Comparison of ENCODE assay signal across 13 cellular contexts in the genomic region with DNA sequence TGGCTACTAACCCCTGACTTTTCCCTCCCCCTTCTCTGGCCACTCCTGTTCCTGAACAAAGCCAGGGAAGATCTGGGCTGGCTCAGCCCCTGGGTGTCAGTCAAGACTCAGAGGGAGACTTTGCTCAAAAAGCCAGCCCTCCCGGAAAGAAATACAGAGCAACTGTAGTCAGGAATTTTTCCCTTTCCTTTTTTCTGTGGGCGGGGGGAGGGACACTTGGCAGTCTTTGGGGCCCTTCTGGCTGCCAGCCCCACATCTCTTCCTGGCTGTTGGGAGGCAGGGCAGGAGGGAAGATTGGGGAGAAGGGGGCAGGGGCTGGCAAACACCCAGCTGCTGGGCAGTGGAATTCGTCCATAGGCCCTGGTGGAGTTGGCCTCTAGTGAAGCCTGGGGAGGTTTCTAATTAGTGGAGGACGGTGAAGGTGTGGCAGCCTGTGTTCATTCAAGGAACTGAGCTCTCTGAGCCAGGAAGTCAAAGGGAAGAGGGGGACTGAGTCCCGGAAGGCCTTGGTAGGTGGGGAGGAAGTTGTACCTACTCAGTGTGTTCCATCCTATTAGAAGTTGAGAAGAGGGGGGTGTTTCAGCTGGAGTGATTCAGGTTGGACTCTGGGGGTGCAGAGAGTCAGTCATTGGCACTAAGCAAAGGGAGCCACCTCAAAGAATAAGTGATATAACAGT. TPM values are rescaled to one million over a fixed set of nuclear protein-coding genes. Genes with fewer than 3 reads are reported as not detected.
A peak's percentile ranks its signal among the peaks of the same experiment; 100 is the strongest.
DNase-seq lines count a peak whose midpoint lies in the region; ATAC-seq and TF ChIP-seq lines count a peak whose summit lies in the region.
"Had no signal": no experiment of that assay in that cellular context is flagged by ENCODE, and none has a peak within 500 bp of the region (broad histone marks: within the 10 kb centered on the region; RNA-seq: fewer than 3 reads in every experiment).

No MANE protein-coding gene starts in this region.

- POLR2A ChIA-PET in activated CD8-positive, alpha-beta T cell treated with anti-CD3 and anti-CD28 coated beads, Interleukin-2, amount 10 ng/mL, durations not matched to agents 7 days and 5 days (lab: Charles Lee) = interaction anchor here (0.7 kb wide), 1 partner anchor 38 kb away, joined by 4 read pairs; no protein-coding TSS in a partner anchor
- POLR2A ChIA-PET in activated CD8-positive, alpha-beta T cell treated with anti-CD3 and anti-CD28 coated beads for 36 hours (lab: Charles Lee) = no interaction called here

- ATAC-seq in activated CD8-positive, alpha-beta T cell treated with anti-CD3 and anti-CD28 coated beads, Interleukin-2, amount 10 ng/mL, durations not matched to agents 7 days and 5 days = no peak
- ATAC-seq in activated CD8-positive, alpha-beta T cell treated with anti-CD3 and anti-CD28 coated beads for 36 hours = no peak
- ATAC-seq in GM18907 (IDR thresholded peaks at IDR 0.05; ENCODE audit: unreplicated experiment) = no peak

- H3K9me3 Mint-ChIP-seq in activated CD8-positive, alpha-beta T cell treated with anti-CD3 and anti-CD28 coated beads, Interleukin-2, amount 10 ng/mL, durations not matched to agents 7 days and 5 days (ENCODE audit: insufficient read depth) = peaks cover 7% of the 10 kb centered on the region
- H3K9me3 Mint-ChIP-seq in activated CD8-positive, alpha-beta T cell treated with anti-CD3 and anti-CD28 coated beads for 36 hours = peaks cover 3% of the 10 kb centered on the region
- no peaks in the 10 kb centered on the region for H3K9me3 Mint-ChIP-seq in endothelial cell (ENCODE audit: unreplicated experiment)
- H3K9me3 Mint-ChIP-seq: activated B cell treated with CpG ODN at 0.5 μM for 24 hours had no signal

- DNase-seq in activated CD8-positive, alpha-beta T cell treated with anti-CD3 and anti-CD28 coated beads, Interleukin-2, amount 10 ng/mL, durations not matched to agents 7 days and 5 days = no peak
- DNase-seq in activated CD8-positive, alpha-beta T cell treated with anti-CD3 and anti-CD28 coated beads for 36 hours = no peak
- DNase-seq in endothelial cell (ENCODE audit: low spot score) (no peak), uterus (no peak), lower leg skin (ENCODE audit: low spot score in 2 of 2) (no peak)
- DNase-seq in stimulated activated CD4-positive, alpha-beta T cell treated with anti-CD3 and anti-CD28 coated beads, Interleukin-4, amount 100 ng/mL, for 4 hours = no peak
- DNase-seq: activated B cell treated with CpG ODN at 0.5 μM for 24 hours, cerebellar nuclear complex, NCI-H2029 treated with DMSO at 0.1 percent for 48 hours, RPMI8226 had no signal

- H3K4me1 ChIP-seq in muscle layer of duodenum (ENCODE audit: control insufficient read depth in 1 of 2, insufficient read depth in 2 of 2, low read length in 2 of 2) = peaks cover 18 to 19% of the 10 kb centered on the region in 2 donors
- H3K4me1 ChIP-seq in uterus = peaks cover 0 to 7% of the 10 kb centered on the region in 2 donors

- H3K27me3 ChIP-seq in muscle layer of duodenum (ENCODE audit: low read depth, low read length) (no peaks in the 10 kb centered on the region), uterus (no peaks in the 10 kb centered on the region)

- intact Hi-C loops in activated CD8-positive, alpha-beta T cell treated with anti-CD3 and anti-CD28 coated beads for 36 hours (cut with micrococcal nuclease) = no loop called here
- intact Hi-C loops in uterus (cut with DNase I; ENCODE audit: low total_unique reads) (no loop called here), lower leg skin (cut with DNase I; ENCODE audit: low total_unique reads) (no loop called here)

- H3K36me3 ChIP-seq in muscle layer of duodenum (ENCODE audit: control insufficient read depth in 1 of 2, insufficient read depth in 2 of 2, low read length in 2 of 2) (no peaks in the 10 kb centered on the region), uterus (no peaks in the 10 kb centered on the region)

- H3K27ac Mint-ChIP-seq in activated CD8-positive, alpha-beta T cell treated with anti-CD3 and anti-CD28 coated beads, Interleukin-2, amount 10 ng/mL, durations not matched to agents 7 days and 5 days = peak overlapping the region; percentile 68
- H3K27ac Mint-ChIP-seq in activated CD8-positive, alpha-beta T cell treated with anti-CD3 and anti-CD28 coated beads for 36 hours = no peak overlapping the region
- H3K27ac Mint-ChIP-seq in endothelial cell (ENCODE audit: unreplicated experiment) = peak overlapping the region; percentile 97
- H3K27ac Mint-ChIP-seq: activated B cell treated with CpG ODN at 0.5 μM for 24 hours, memory B cell had no signal

- H3K27ac ChIP-seq in muscle layer of duodenum (ENCODE audit: low read length) (peak overlapping the region; percentile 17), uterus (peak overlapping the region; percentile 37 to 57)

- TF ChIP-seq CTCF in activated CD8-positive, alpha-beta T cell treated with anti-CD3 and anti-CD28 coated beads for 36 hours (IDR thresholded peaks at IDR 0.05) = no peak
- no peak for TF ChIP-seq CTCF in endothelial cell (IDR thresholded peaks at IDR 0.05; ENCODE audit: unreplicated experiment)
- no peak for TF ChIP-seq CTCF in uterus (IDR thresholded peaks at IDR 0.05)
- no peak for TF ChIP-seq CTCF in lower leg skin (IDR thresholded peaks at IDR 0.05)

- H3K9me3 ChIP-seq in muscle layer of duodenum (ENCODE audit: control insufficient read depth in 1 of 2, low read length in 2 of 2) (no peaks in the 10 kb centered on the region), uterus (no peaks in the 10 kb centered on the region)

- H3K27me3 Mint-ChIP-seq in activated CD8-positive, alpha-beta T cell treated with anti-CD3 and anti-CD28 coated beads, Interleukin-2, amount 10 ng/mL, durations not matched to agents 7 days and 5 days (ENCODE audit: low read depth) = no peaks in the 10 kb centered on the region
- peaks cover 6% of the 10 kb centered on the region for H3K27me3 Mint-ChIP-seq in activated CD8-positive, alpha-beta T cell treated with anti-CD3 and anti-CD28 coated beads for 36 hours
- peaks cover 14% of the 10 kb centered on the region for H3K27me3 Mint-ChIP-seq in endothelial cell (ENCODE audit: unreplicated experiment)

- TF ChIP-seq POLR2A in uterus (IDR thresholded peaks at IDR 0.05) (no peak), lower leg skin (IDR thresholded peaks at IDR 0.05) (no peak)

- H3K4me3 ChIP-seq in muscle layer of duodenum (ENCODE audit: low read depth in 1 of 2, low read length in 2 of 2) (no peak overlapping the region), uterus (no peak overlapping the region), lower leg skin (ENCODE audit: low read depth, poor library complexity, severe bottlenecking) (no peak overlapping the region)

- CTCF ChIA-PET in activated CD8-positive, alpha-beta T cell treated with anti-CD3 and anti-CD28 coated beads, Interleukin-2, amount 10 ng/mL, durations not matched to agents 7 days and 5 days (lab: Charles Lee) = interaction anchor here (0.6 to 2.1 kb wide), 2 partner anchors 22 to 102 kb away, joined by 3 to 8 read pairs; no protein-coding TSS in a partner anchor
- CTCF ChIA-PET in activated CD8-positive, alpha-beta T cell treated with anti-CD3 and anti-CD28 coated beads for 36 hours (lab: Charles Lee) = interaction anchor here (0.6 to 1.3 kb wide), 5 partner anchors 15 to 346 kb away, joined by 3 to 4 read pairs (median 3); no protein-coding TSS in a partner anchor

- WGBS in lower leg skin, 2 donors = 33 to 41% methylated on average over 5 of the region's 5 CpGs

- H3K4me3 Mint-ChIP-seq in activated CD8-positive, alpha-beta T cell treated with anti-CD3 and anti-CD28 coated beads, Interleukin-2, amount 10 ng/mL, durations not matched to agents 7 days and 5 days = no peak overlapping the region
- no peak overlapping the region for H3K4me3 Mint-ChIP-seq in activated CD8-positive, alpha-beta T cell treated with anti-CD3 and anti-CD28 coated beads for 36 hours
- peak overlapping the region; percentile 77 for H3K4me3 Mint-ChIP-seq in endothelial cell (ENCODE audit: unreplicated experiment)
- H3K4me3 Mint-ChIP-seq: activated B cell treated with CpG ODN at 0.5 μM for 24 hours, memory B cell had no signal

- peaks cover 18% of the 10 kb centered on the region for H3K4me1 Mint-ChIP-seq in activated CD8-positive, alpha-beta T cell treated with anti-CD3 and anti-CD28 coated beads, Interleukin-2, amount 10 ng/mL, durations not matched to agents 7 days and 5 days (ENCODE audit: low read depth)
- H3K4me1 Mint-ChIP-seq in activated CD8-positive, alpha-beta T cell treated with anti-CD3 and anti-CD28 coated beads for 36 hours (ENCODE audit: low read depth) = peaks cover 7% of the 10 kb centered on the region
- peaks cover 67% of the 10 kb centered on the region for H3K4me1 Mint-ChIP-seq in endothelial cell (ENCODE audit: unreplicated experiment)

- peaks cover 27% of the 10 kb centered on the region for H3K36me3 Mint-ChIP-seq in activated CD8-positive, alpha-beta T cell treated with anti-CD3 and anti-CD28 coated beads, Interleukin-2, amount 10 ng/mL, durations not matched to agents 7 days and 5 days (ENCODE audit: low read depth)
- H3K36me3 Mint-ChIP-seq in activated CD8-positive, alpha-beta T cell treated with anti-CD3 and anti-CD28 coated beads for 36 hours (ENCODE audit: low read depth) = peaks cover 38% of the 10 kb centered on the region
- peaks cover 63% of the 10 kb centered on the region for H3K36me3 Mint-ChIP-seq in endothelial cell (ENCODE audit: low read depth, unreplicated experiment)
- H3K36me3 Mint-ChIP-seq: memory B cell had no signal

RNA-seq across cellular contexts. Expression of gene IGFBP2, which starts 10.9 kb away (rescaled TPM):
- total RNA-seq in activated CD8-positive, alpha-beta T cell treated with anti-CD3 and anti-CD28 coated beads, Interleukin-2, amount 10 ng/mL, durations not matched to agents 7 days and 5 days = 10 to 100 TPM; 74.7 to 75.5 TPM
- 100 to 1,000 TPM; 123 to 124 TPM for total RNA-seq in activated CD8-positive, alpha-beta T cell treated with anti-CD3 and anti-CD28 coated beads for 36 hours
- total RNA-seq in endothelial cell (ENCODE audit: unreplicated experiment) = 1,170 TPM
- 100 to 1,000 TPM in 2 of 4 donors, 10 to 100 TPM in 2; 59.5 to 398 (median 102) TPM for total RNA-seq in uterus
- 10 to 100 TPM in 3 of 4 donors, 1 to 10 TPM in 1; 8.7 to 69.5 (median 28.2) TPM for total RNA-seq in lower leg skin
- total RNA-seq: activated B cell treated with CpG ODN at 0.5 μM for 24 hours had no signal

RNA-seq across cellular contexts. Expression of gene IGFBP5, which starts 51.2 kb away (rescaled TPM):
- total RNA-seq in activated CD8-positive, alpha-beta T cell treated with anti-CD3 and anti-CD28 coated beads, Interleukin-2, amount 10 ng/mL, durations not matched to agents 7 days and 5 days = under 1 TPM; 0.08 to 0.18 TPM
- not detected for total RNA-seq in activated CD8-positive, alpha-beta T cell treated with anti-CD3 and anti-CD28 coated beads for 36 hours
- total RNA-seq in endothelial cell (ENCODE audit: unreplicated experiment) = 7.2 TPM
- 1,000 to 10,000 TPM in 1 of 4 donors, 100 to 1,000 TPM in 3; 480 to 2,812 (median 618) TPM for total RNA-seq in uterus
- 100 to 1,000 TPM in 3 of 4 donors, 10 to 100 TPM in 1; 27.7 to 460 (median 134) TPM for total RNA-seq in lower leg skin
- total RNA-seq: activated B cell treated with CpG ODN at 0.5 μM for 24 hours had no signal
